In the genomic region with DNA sequence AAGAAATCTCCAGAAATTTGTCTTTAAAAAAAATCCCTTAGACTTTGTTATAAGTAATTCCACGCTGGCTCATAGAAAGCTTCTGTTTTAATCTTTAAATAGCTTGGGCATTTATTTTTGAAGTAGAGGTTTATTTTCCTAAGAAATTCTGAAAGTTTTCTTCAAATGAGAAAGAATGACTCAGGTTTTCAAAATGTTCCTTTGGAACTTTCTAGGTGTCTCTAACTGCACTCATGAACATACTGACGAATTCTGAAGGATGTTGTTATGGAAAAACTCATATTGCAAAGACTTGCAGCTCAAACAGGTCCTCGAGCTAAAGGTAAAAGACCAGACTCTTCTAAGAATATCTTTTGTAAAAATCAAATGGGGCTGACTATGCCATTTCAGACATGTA, we compare ENCODE assay signal across 22 cellular contexts. TPM values are rescaled to one million over a fixed set of nuclear protein-coding genes. Genes with fewer than 3 reads are reported as not detected.
"Had no signal": no experiment of that assay in that cellular context is flagged by ENCODE, and none has a peak within 500 bp of the region (broad histone marks: within the 10 kb centered on the region; RNA-seq: fewer than 3 reads in every experiment).

No MANE protein-coding gene starts in this region.

- H3K27ac Mint-ChIP-seq: activated B cell treated with CpG ODN at 0.5 μM for 24 hours; activated CD4-positive, alpha-beta memory T cell treated with anti-CD3 and anti-CD28 coated beads for 36 hours; activated naive CD8-positive, alpha-beta T cell; activated T-helper 1 cell treated with anti-CD3 and anti-CD28 coated beads, Interleukin-12 subunit alpha, Interleukin-12 subunit beta, Interleukin-2, Interleukin-4 antibody, amounts not matched to agents 30 ng/mL and 10 ng/mL and 1 ng/mL, durations not matched to agents 14 hours and 24 hours and 36 hours; immature natural killer cell; T-cell had no signal

- H3K36me3 Mint-ChIP-seq: activated CD4-positive, alpha-beta memory T cell treated with anti-CD3 and anti-CD28 coated beads for 36 hours; T-cell had no signal

- DNase-seq: activated B cell treated with CpG ODN at 0.5 μM for 24 hours; activated CD4-positive, alpha-beta memory T cell treated with anti-CD3 and anti-CD28 coated beads for 36 hours; activated CD4-positive, alpha-beta T cell treated with anti-CD3 and anti-CD28 coated beads for 4 hours; activated gamma-delta T cell treated with Interleukin-2 at 50 U/mL for 16 hours; activated T-cell treated with anti-CD3 and anti-CD28 coated beads for 4 hours; amygdala; dorsolateral prefrontal cortex; gastrocnemius medialis; immature natural killer cell; left ventricle myocardium superior; right cardiac atrium; stimulated activated CD4-positive, alpha-beta T cell treated with anti-CD3 and anti-CD28 coated beads, Interleukin-4, amount 100 ng/mL, for 1 hour; stomach; T-cell had no signal

- H3K4me3 ChIP-seq: dorsolateral prefrontal cortex, gastrocnemius medialis, prostate gland, smooth muscle cell, stomach, tibial nerve had no signal

- H3K4me3 Mint-ChIP-seq: activated B cell treated with CpG ODN at 0.5 μM for 24 hours; activated CD4-positive, alpha-beta memory T cell treated with anti-CD3 and anti-CD28 coated beads for 36 hours; activated naive CD8-positive, alpha-beta T cell; activated T-helper 1 cell treated with anti-CD3 and anti-CD28 coated beads, Interleukin-12 subunit alpha, Interleukin-12 subunit beta, Interleukin-2, Interleukin-4 antibody, amounts not matched to agents 30 ng/mL and 10 ng/mL and 1 ng/mL, durations not matched to agents 14 hours and 24 hours and 36 hours; immature natural killer cell; neural crest cell; T-cell had no signal

- H3K9me3 ChIP-seq: prostate gland had no signal

- H3K36me3 ChIP-seq: gastrocnemius medialis, prostate gland, stomach had no signal

- H3K27me3 ChIP-seq: dorsolateral prefrontal cortex, gastrocnemius medialis, tibial nerve had no signal

- H3K27ac ChIP-seq: epithelial cell of prostate, gastrocnemius medialis, prostate gland, stomach, tibial nerve had no signal

- ATAC-seq: gastrocnemius medialis, left ventricle myocardium superior, right cardiac atrium, SK-N-SH treated with all-trans-retinoic acid at 6 μM for 48 hours, T-cell had no signal

- H3K4me1 ChIP-seq: gastrocnemius medialis, prostate gland, stomach, tibial nerve had no signal

- H3K4me1 Mint-ChIP-seq: activated B cell treated with CpG ODN at 0.5 μM for 24 hours, immature natural killer cell, T-cell had no signal

RNA-seq across cellular contexts. Expression of gene DGKI, which starts 10.7 kb away (rescaled TPM):
- total RNA-seq: activated B cell treated with CpG ODN at 0.5 μM for 24 hours, T-cell had no signal
- polyA plus RNA-seq: immature natural killer cell had no signal
